ENCODE assay signal across 23 cellular contexts in the genomic region with DNA sequence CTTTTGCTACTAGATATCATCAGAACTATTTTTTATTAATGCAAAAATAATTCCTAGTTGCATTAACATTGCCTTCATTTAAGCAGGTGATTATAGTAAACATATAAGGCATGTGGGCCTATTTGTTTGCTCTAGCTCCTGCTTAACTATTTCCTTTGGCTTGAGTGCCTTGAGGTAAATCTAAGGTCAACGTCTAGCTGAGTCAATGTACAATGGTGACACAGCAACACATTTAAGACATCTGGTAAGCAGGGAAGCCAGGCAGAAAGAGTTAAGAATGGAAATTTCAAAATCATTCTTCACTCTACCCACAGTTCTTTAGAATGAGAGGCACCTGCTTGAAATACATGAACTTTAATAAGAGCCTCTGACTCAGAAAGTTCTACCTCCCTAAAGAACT.
A peak's percentile ranks its signal among the peaks of the same experiment; 100 is the strongest.
DNase-seq lines count a peak whose midpoint lies in the region; ATAC-seq, FAIRE-seq and TF ChIP-seq lines count a peak whose summit lies in the region.
"Had no signal": no experiment of that assay in that cellular context is flagged by ENCODE, and none has a peak within 500 bp of the region (broad histone marks: within the 10 kb centered on the region; RNA-seq: fewer than 3 reads in every experiment).

No MANE protein-coding gene starts in this region.

- no peak for TF ChIP-seq POLR2A in K562 (conservative IDR thresholded peaks at IDR 0.05)

- H3K9ac ChIP-seq in K562 (ENCODE audit: insufficient read depth in 1 of 2, low read depth in 2 of 2, low read length in 2 of 2), result no peak overlapping the region

- H3K4me3 ChIP-seq in K562, result no peak overlapping the region
- H3K4me3 ChIP-seq: cardiac muscle cell, thyroid gland had no signal

- no peak for TF ChIP-seq RAD21 in K562 (CRISPR knock-in tag; conservative IDR thresholded peaks at IDR 0.05 in 1 of 2, IDR thresholded peaks at IDR 0.05 in 1 of 2)

- TF ChIP-seq CTCF in K562 (IDR thresholded peaks at IDR 0.05 in 2 of 3, conservative IDR thresholded peaks at IDR 0.05 in 1 of 3; ENCODE audit: insufficient read depth in 2 of 3, low read depth in 1 of 3, low read length in 3 of 3) (no peak), foreskin keratinocyte (conservative IDR thresholded peaks at IDR 0.05) (no peak), WTC11 (IDR thresholded peaks at IDR 0.05) (no peak)

- H3K36me3 Mint-ChIP-seq in activated T-helper 2 cell treated with anti-CD3 and anti-CD28 coated beads, Interferon-gamma antibody, Interleukin-2, Interleukin-4, amounts not matched to agents 10 μg/mL and 5 μg/mL and 100 μg/mL, durations not matched to agents 14 hours and 24 hours and 36 hours (ENCODE audit: low read depth), result no peaks in the 10 kb centered on the region
- H3K36me3 Mint-ChIP-seq in WTC11, result no peaks in the 10 kb centered on the region
- H3K36me3 Mint-ChIP-seq: activated CD4-positive, alpha-beta memory T cell treated with anti-CD3 and anti-CD28 coated beads for 36 hours had no signal

- CTCF ChIA-PET in K562 (lab: Yijun Ruan, JAX; ENCODE audit: low intra/inter-chr PET ratio) (no interaction called here), WTC11 (lab: Charles Lee) (no interaction called here)

- 0% methylated on average over 1 of the region's 1 CpG for WGBS in K562 (ENCODE audit: insufficient coverage, low coverage, missing lambda C conversion rate)

- H3K4me1 ChIP-seq in K562 (replicated peaks in 1 of 2; ENCODE audit: control insufficient read depth in 2 of 2, insufficient read depth in 2 of 2, low read length in 2 of 2), result no peaks in the 10 kb centered on the region
- peaks cover 33% of the 10 kb centered on the region for H3K4me1 ChIP-seq in foreskin keratinocyte
- H3K4me1 ChIP-seq: thyroid gland had no signal

- H3K27me3 ChIP-seq in K562 (ENCODE audit: control insufficient read depth in 2 of 2, insufficient read depth in 2 of 2, low read length in 2 of 2), result no peaks in the 10 kb centered on the region
- no peaks in the 10 kb centered on the region for H3K27me3 ChIP-seq in foreskin keratinocyte
- H3K27me3 ChIP-seq: cardiac muscle cell, thyroid gland had no signal

- no TSS peak for BruUV-seq in K562 (replicated peaks; lab: Mats Ljungman, UMichigan)

- DNase-seq in EH (ENCODE audit: low read depth) (peak; percentile 52), M059J (ENCODE audit: low read depth) (peak; percentile 66), K562 (ENCODE audit: extremely low read depth in 1 of 4, low spot score in 3 of 4) (no peak), foreskin keratinocyte (no peak), iPS-NIHi11 (ENCODE audit: low spot score) (no peak), SKM-1 (lab: John Stamatoyannopoulos, UW; ENCODE audit: unreplicated experiment) (no peak), WTC11 (ENCODE audit: low spot score) (no peak)
- no peak for DNase-seq in activated T-helper 2 cell treated with anti-CD3 and anti-CD28 coated beads, Interferon-gamma antibody, Interleukin-2, Interleukin-4, amounts not matched to agents 10 μg/mL and 5 μg/mL and 100 μg/mL, durations not matched to agents 14 hours and 24 hours and 36 hours (ENCODE audit: low spot score)
- DNase-seq: activated CD4-positive, alpha-beta memory T cell treated with anti-CD3 and anti-CD28 coated beads for 36 hours; activated CD4-positive, CD25-positive, alpha-beta regulatory T cell; activated gamma-delta T cell treated with Interleukin-2 at 50 U/mL for 16 hours; GDM1; H7; Kasumi-1; mesendoderm; NCI-H1105; NCI-H2029; stimulated activated CD4-positive, alpha-beta T cell treated with anti-CD3 and anti-CD28 coated beads, Interleukin-2, amount 100 ng/mL, for 48 hours; stimulated activated naive CD4-positive, alpha-beta T cell treated with Interleukin-2 at 50 U/mL for 16 hours; thyroid gland had no signal

- no peaks in the 10 kb centered on the region for H3K9me3 Mint-ChIP-seq in activated T-helper 2 cell treated with anti-CD3 and anti-CD28 coated beads, Interferon-gamma antibody, Interleukin-2, Interleukin-4, amounts not matched to agents 10 μg/mL and 5 μg/mL and 100 μg/mL, durations not matched to agents 14 hours and 24 hours and 36 hours
- H3K9me3 Mint-ChIP-seq in WTC11, result no peaks in the 10 kb centered on the region
- H3K9me3 Mint-ChIP-seq: activated CD4-positive, alpha-beta memory T cell treated with anti-CD3 and anti-CD28 coated beads for 36 hours; T-helper 2 cell treated with Interferon-gamma antibody and Interleukin-4, amounts not matched to agents 5 μg/mL and 100 μg/mL, for 36 hours had no signal

- ATAC-seq in K562 (no peak; the same call in 1 of the 3 replicates), foreskin keratinocyte (no peak), WTC11 (no peak)
- ATAC-seq: Panc1 had no signal

- H3K9me3 ChIP-seq in K562 (replicated peaks; ENCODE audit: control insufficient read depth, insufficient read depth, low read depth, low read length), result no peaks in the 10 kb centered on the region
- H3K9me3 ChIP-seq: thyroid gland had no signal

- POLR2A ChIA-PET in K562 (lab: Yijun Ruan, JAX) (no interaction called here), WTC11 (lab: Charles Lee) (no interaction called here)

- no peaks in the 10 kb centered on the region for H3K36me3 ChIP-seq in K562 (ENCODE audit: control insufficient read depth, insufficient read depth, low read length)
- H3K36me3 ChIP-seq: cardiac muscle cell, thyroid gland had no signal

- H2AFZ ChIP-seq in K562 (ENCODE audit: low read depth, low read length), result no peak overlapping the region

- no peaks in the 10 kb centered on the region for H3K27me3 Mint-ChIP-seq in activated T-helper 2 cell treated with anti-CD3 and anti-CD28 coated beads, Interferon-gamma antibody, Interleukin-2, Interleukin-4, amounts not matched to agents 10 μg/mL and 5 μg/mL and 100 μg/mL, durations not matched to agents 14 hours and 24 hours and 36 hours (ENCODE audit: low read depth)
- H3K27me3 Mint-ChIP-seq in WTC11 (ENCODE audit: low read depth), result no peaks in the 10 kb centered on the region

- H3K27ac ChIP-seq in K562 (ENCODE audit: extremely low read depth, low read depth, low read length), result no peak overlapping the region
- peak overlapping the region; percentile 98 for H3K27ac ChIP-seq in foreskin keratinocyte
- H3K27ac ChIP-seq: cardiac muscle cell, thyroid gland had no signal

- no peaks in the 10 kb centered on the region for H3K9me1 ChIP-seq in K562 (ENCODE audit: control insufficient read depth, insufficient read depth, low read length)

- no peak for TF ChIP-seq EP300 in K562 (IDR thresholded peaks at IDR 0.05; ENCODE audit: low read length)

- intact Hi-C loops in K562 (cut with micrococcal nuclease), result no loop called here
- intact Hi-C loops in activated T-helper 2 cell treated with anti-CD3 and anti-CD28 coated beads, Interferon-gamma antibody, Interleukin-2, Interleukin-4, amounts not matched to agents 10 μg/mL and 5 μg/mL and 100 μg/mL, durations not matched to agents 14 hours and 24 hours and 36 hours (cut with micrococcal nuclease), result no loop called here

- in situ Hi-C loops in K562 (cut with MboI), result no loop called here

- no peak overlapping the region for H3K27ac Mint-ChIP-seq in activated T-helper 2 cell treated with anti-CD3 and anti-CD28 coated beads, Interferon-gamma antibody, Interleukin-2, Interleukin-4, amounts not matched to agents 10 μg/mL and 5 μg/mL and 100 μg/mL, durations not matched to agents 14 hours and 24 hours and 36 hours
- no peak overlapping the region for H3K27ac Mint-ChIP-seq in WTC11
- H3K27ac Mint-ChIP-seq: activated CD4-positive, alpha-beta memory T cell treated with anti-CD3 and anti-CD28 coated beads for 36 hours; T-helper 2 cell treated with Interferon-gamma antibody and Interleukin-4, amounts not matched to agents 5 μg/mL and 100 μg/mL, for 36 hours had no signal

- H4K20me1 ChIP-seq in K562 (replicated peaks; ENCODE audit: control insufficient read depth, insufficient read depth, low read length), result no peaks in the 10 kb centered on the region

- H3K79me2 ChIP-seq in K562 (ENCODE audit: control insufficient read depth, insufficient read depth, low read length), result no peaks in the 10 kb centered on the region

- FAIRE-seq in K562 (lab: Jason Lieb, UNC), result no peak

- H3K4me1 Mint-ChIP-seq in activated T-helper 2 cell treated with anti-CD3 and anti-CD28 coated beads, Interferon-gamma antibody, Interleukin-2, Interleukin-4, amounts not matched to agents 10 μg/mL and 5 μg/mL and 100 μg/mL, durations not matched to agents 14 hours and 24 hours and 36 hours (ENCODE audit: low read depth), result peaks cover 1% of the 10 kb centered on the region
- H3K4me1 Mint-ChIP-seq in WTC11, result peaks cover 4% of the 10 kb centered on the region; the same call in 1 of the 2 replicates

- H3K4me2 ChIP-seq in K562 (ENCODE audit: insufficient read depth, low read length), result no peak overlapping the region

- H3K4me3 Mint-ChIP-seq in activated T-helper 2 cell treated with anti-CD3 and anti-CD28 coated beads, Interferon-gamma antibody, Interleukin-2, Interleukin-4, amounts not matched to agents 10 μg/mL and 5 μg/mL and 100 μg/mL, durations not matched to agents 14 hours and 24 hours and 36 hours (ENCODE audit: low read depth), result no peak overlapping the region
- H3K4me3 Mint-ChIP-seq in WTC11, result no peak overlapping the region
- H3K4me3 Mint-ChIP-seq: activated CD4-positive, alpha-beta memory T cell treated with anti-CD3 and anti-CD28 coated beads for 36 hours; T-helper 2 cell treated with Interferon-gamma antibody and Interleukin-4, amounts not matched to agents 5 μg/mL and 100 μg/mL, for 36 hours had no signal

TF ChIP-seq in K562, 482 proteins besides CTCF, POLR2A, EP300 and RAD21:
- no peak for TF ChIP-seq PHF8 (IDR thresholded peaks at IDR 0.05; ENCODE audit: borderline replicate concordance, low read length)
- 0 out of 2 replicates have a peak, but pooled peaks have one; percentile 28 for TF ChIP-seq NFE2 (IDR thresholded peaks at IDR 0.05; ENCODE audit: low read depth)
- no peak for TF ChIP-seq PRPF4 (IDR thresholded peaks at IDR 0.05; ENCODE audit: insufficient read depth, low read depth, low read length, poor library complexity, severe bottlenecking)
- TF ChIP-seq RBM39 (optimal IDR thresholded peaks at IDR 0.05; ENCODE audit: low read depth, low read length), result no peak
- TF ChIP-seq ZFPM2 (CRISPR knock-in tag; IDR thresholded peaks at IDR 0.05), result no peak

TF ChIP-seq in WTC11, 78 proteins besides CTCF, POLR2A, EP300 and RAD21 (continues in another document):
- TF ChIP-seq MYBL2 (CRISPR knock-in tag; IDR thresholded peaks at IDR 0.05) (no peak), NR1H2 (CRISPR knock-in tag; IDR thresholded peaks at IDR 0.05) (no peak), TP53 (CRISPR knock-in tag; IDR thresholded peaks at IDR 0.05) (no peak), RORB (CRISPR knock-in tag; IDR thresholded peaks at IDR 0.05) (no peak), GABPB1 (CRISPR knock-in tag; IDR thresholded peaks at IDR 0.05) (no peak)
- TF ChIP-seq, protein P1, sequence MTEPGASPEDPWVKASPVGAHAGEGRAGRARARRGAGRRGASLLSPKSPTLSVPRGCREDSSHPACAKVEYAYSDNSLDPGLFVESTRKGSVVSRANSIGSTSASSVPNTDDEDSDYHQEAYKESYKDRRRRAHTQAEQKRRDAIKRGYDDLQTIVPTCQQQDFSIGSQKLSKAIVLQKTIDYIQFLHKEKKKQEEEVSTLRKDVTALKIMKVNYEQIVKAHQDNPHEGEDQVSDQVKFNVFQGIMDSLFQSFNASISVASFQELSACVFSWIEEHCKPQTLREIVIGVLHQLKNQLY (CRISPR knock-in tag; IDR thresholded peaks at IDR 0.05), result no peak

Comparison
In these comparisons a context has a peak if more than half of its experiments do, and no peak if none do; other contexts are left out.
1. DNase-seq: peak in EH (single experiment) and M059J (single experiment); none in K562 (0 of 4), foreskin keratinocyte (0 of 2), activated T-helper 2 cell treated with anti-CD3 and anti-CD28 coated beads, Interferon-gamma antibody, Interleukin-2, Interleukin-4, amounts not matched to agents 10 μg/mL and 5 μg/mL and 100 μg/mL, durations not matched to agents 14 hours and 24 hours and 36 hours (single experiment), iPS-NIHi11 (single experiment), SKM-1 (single experiment) and WTC11 (single experiment).